8 cellular contexts compared by ENCODE assay signal in genomic region chr7:48087349-48087748, GRCh38. TPM values are rescaled to one million over a fixed set of nuclear protein-coding genes. Genes with fewer than 3 reads are reported as not detected.
DNase-seq lines count a peak whose midpoint lies in the region; ATAC-seq and TF ChIP-seq lines count a peak whose summit lies in the region.

No MANE protein-coding gene starts in this region.

- H3K27ac ChIP-seq in VCaP: peak overlapping the region; percentile 92

- ATAC-seq in GM18520 (IDR thresholded peaks at IDR 0.05; ENCODE audit: unreplicated experiment): peak; percentile 22
- peak; percentile 19 for ATAC-seq in HG02852 (IDR thresholded peaks at IDR 0.05; ENCODE audit: unreplicated experiment)

- DNase-seq in islet precursor cell (peak; percentile 61), inferior parietal cortex (ENCODE audit: extremely low spot score) (no peak), SK-N-DZ (ENCODE audit: low spot score) (no peak), hepatic stellate cell (ENCODE audit: low spot score) (no peak), UCSD-AML1 (lab: John Stamatoyannopoulos, UW; ENCODE audit: unreplicated experiment) (no peak)

- TF ChIP-seq CTCF in VCaP (conservative IDR thresholded peaks at IDR 0.05): no peak

RNA-seq across cellular contexts. Expression of gene UPP1, which starts 1.7 kb away (rescaled TPM):
- 2.9 and 3.5 TPM in 2 replicates for polyA plus RNA-seq in SK-N-DZ (2014; cell fraction: cytosol; rRNA removed)
- polyA plus RNA-seq in SK-N-DZ (2014; cell fraction: nucleus; rRNA removed): 5.5 and 9.1 TPM in 2 replicates

RNA-seq across cellular contexts. Expression of gene C7orf57, which starts 52.0 kb away (rescaled TPM):
- polyA plus RNA-seq in SK-N-DZ (2014; cell fraction: cytosol; rRNA removed): not detected in 2 replicates
- 0.11 and 0.62 TPM in 2 replicates for polyA plus RNA-seq in SK-N-DZ (2014; cell fraction: nucleus; rRNA removed)

RNA-seq across cellular contexts. Expression of gene SUN3, which starts 58.4 kb away (rescaled TPM):
- not detected in 2 replicates for polyA plus RNA-seq in SK-N-DZ (2014; cell fraction: cytosol; rRNA removed)
- polyA plus RNA-seq in SK-N-DZ (2014; cell fraction: nucleus; rRNA removed): not detected in 2 replicates
